Comparison of ENCODE assay signal across 8 cellular contexts in the genomic region with DNA sequence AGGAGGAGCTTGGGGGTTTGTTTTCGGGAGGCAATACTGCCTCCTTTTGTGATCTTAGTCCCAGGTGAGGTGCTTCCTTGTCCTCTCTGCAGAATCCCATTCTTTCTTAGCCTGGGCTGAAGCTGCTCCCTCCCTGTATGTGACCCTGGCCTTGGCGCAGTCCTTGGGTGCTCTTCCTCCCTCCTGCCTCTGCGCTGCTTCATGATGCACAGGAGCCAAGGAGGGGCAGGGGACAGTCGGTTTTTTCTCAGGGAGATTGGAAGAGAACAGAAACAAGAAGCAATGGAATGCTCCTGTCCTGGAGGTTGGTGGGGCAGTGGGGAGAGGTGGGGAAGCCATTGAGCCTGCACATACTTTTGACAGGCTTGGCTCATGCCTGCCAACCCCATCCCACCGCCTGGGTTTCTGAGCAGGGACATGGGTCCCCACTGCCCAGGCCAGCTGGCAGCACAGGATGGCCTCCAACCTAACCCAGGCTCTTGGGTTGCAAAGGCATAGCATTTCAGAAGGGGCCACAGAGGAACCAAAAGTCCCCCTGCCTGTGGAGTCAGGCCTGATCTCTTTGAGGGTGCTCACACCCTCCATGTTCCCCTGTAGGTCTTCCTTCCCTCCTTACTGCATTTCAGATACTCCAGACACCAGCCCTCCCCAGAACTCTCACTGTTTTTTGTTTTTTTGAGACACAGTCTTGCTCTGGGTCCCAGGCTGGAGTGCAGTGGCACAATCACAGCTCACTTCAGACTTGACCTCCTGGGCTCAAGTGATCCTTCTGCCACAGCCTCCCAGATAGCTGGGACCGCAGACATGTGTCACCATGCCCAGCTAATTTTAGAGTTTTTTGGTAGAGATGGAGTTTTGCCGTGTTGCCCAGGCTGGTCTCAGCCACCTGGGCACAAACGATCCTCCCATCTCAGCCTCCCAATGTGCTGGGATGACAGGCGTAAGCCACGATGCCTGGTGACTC. TPM values are rescaled to one million over a fixed set of nuclear protein-coding genes. Genes with fewer than 3 reads are reported as not detected.
A peak's percentile ranks its signal among the peaks of the same experiment; 100 is the strongest.
DNase-seq lines count a peak whose midpoint lies in the region; ATAC-seq and TF ChIP-seq lines count a peak whose summit lies in the region.
"Had no signal": no experiment of that assay in that cellular context is flagged by ENCODE, and none has a peak within 500 bp of the region (broad histone marks: within the 10 kb centered on the region; RNA-seq: fewer than 3 reads in every experiment).

No MANE protein-coding gene starts in this region.

- no peak overlapping the region for H2AFZ ChIP-seq in IMR-90 (replicated peaks; ENCODE audit: low read length, poor library complexity)
- H2AFZ ChIP-seq in OCI-LY7 (ENCODE audit: low read length) = no peak overlapping the region

- H3K4ac ChIP-seq in IMR-90 (ENCODE audit: low read depth, low read length) = peak overlapping the region; percentile 52

- no peak overlapping the region for H2BK5ac ChIP-seq in IMR-90 (ENCODE audit: low read depth, low read length, poor library complexity, severe bottlenecking)

- CTCF ChIA-PET in IMR-90 (lab: Yijun Ruan, JAX) = interaction anchor here (2.2 kb wide), 1 partner anchor 15 kb away, joined by 9 read pairs; no protein-coding TSS in a partner anchor
- CTCF ChIA-PET in OCI-LY7 (lab: Charles Lee; ENCODE audit: unreplicated experiment) = no interaction called here

- H3K4me1 ChIP-seq in IMR-90 (ENCODE audit: control insufficient read depth, insufficient read depth, low read length) (peaks cover 44% of the 10 kb centered on the region), right lobe of liver (peaks cover 0 to 84% (median 42%) of the 10 kb centered on the region in 4 donors), subcutaneous abdominal adipose tissue (ENCODE audit: control insufficient read depth in 5 of 5, insufficient read depth in 5 of 5, low read length in 5 of 5) (peaks cover 28 to 70% (median 59%) of the 10 kb centered on the region in 5 donors), OCI-LY7 (ENCODE audit: insufficient read depth, low read length, poor library complexity, severe bottlenecking) (peaks cover 2% of the 10 kb centered on the region)

- peaks cover 16% of the 10 kb centered on the region for H3K9me1 ChIP-seq in IMR-90 (ENCODE audit: insufficient read depth, low read length)

- peak overlapping the region; percentile 90 for H2AK5ac ChIP-seq in IMR-90 (ENCODE audit: low read depth, low read length)

- TF ChIP-seq CTCF in IMR-90 (conservative IDR thresholded peaks at IDR 0.05; ENCODE audit: low read depth, low read length) (no peak), right lobe of liver (IDR thresholded peaks at IDR 0.05) (no peak), OCI-LY7 (conservative IDR thresholded peaks at IDR 0.05; ENCODE audit: low read length) (no peak)

- H2BK15ac ChIP-seq in IMR-90 (ENCODE audit: low read depth, low read length) = peak overlapping the region; percentile 85; the same call in 1 of the 3 replicates

- peaks cover 2% of the 10 kb centered on the region for H3K36me3 Mint-ChIP-seq in activated naive CD8-positive, alpha-beta T cell treated with anti-CD3 and anti-CD28 coated beads for 36 hours
- H3K36me3 Mint-ChIP-seq: natural killer cell treated with Interleukin-12 subunit alpha and Interleukin-12 subunit beta and Interleukin-15 and Interleukin-18, amount 100 ng/mL, for 72 hours had no signal

- BruUV-seq in IMR-90 (replicated peaks; lab: Mats Ljungman, UMichigan) (no TSS peak), OCI-LY7 (replicated peaks; lab: Mats Ljungman, UMichigan) (no TSS peak)

- H3K27ac Mint-ChIP-seq in activated naive CD8-positive, alpha-beta T cell treated with anti-CD3 and anti-CD28 coated beads for 36 hours = peak overlapping the region; percentile 55
- H3K27ac Mint-ChIP-seq: natural killer cell treated with Interleukin-12 subunit alpha and Interleukin-12 subunit beta and Interleukin-15 and Interleukin-18, amount 100 ng/mL, for 72 hours had no signal

- TF ChIP-seq POLR2A in IMR-90 (IDR thresholded peaks at IDR 0.05; ENCODE audit: low read depth, low read length) = no peak
- TF ChIP-seq POLR2A in right lobe of liver (IDR thresholded peaks at IDR 0.05) = no peak

- dilution Hi-C loops in IMR-90 (cut with HindIII; ENCODE audit: low sequenced_read_pairs, unreplicated experiment) = no loop called here

- no peak overlapping the region; the same call in 1 of the 2 replicates for H3K9ac ChIP-seq in IMR-90 (ENCODE audit: low read depth, low read length)
- peak overlapping the region in 2 of 5 donors; percentile 11 to 42 for H3K9ac ChIP-seq in subcutaneous abdominal adipose tissue (ENCODE audit: low read length in 5 of 5)

- H2BK120ac ChIP-seq in IMR-90 (ENCODE audit: low read depth, low read length) = peak overlapping the region; percentile 73

- H3K4me3 ChIP-seq in IMR-90 (ENCODE audit: insufficient read depth, low read depth, low read length) (no peak overlapping the region), right lobe of liver (no peak overlapping the region), subcutaneous abdominal adipose tissue (ENCODE audit: low read depth in 1 of 5, low read length in 5 of 5) (no peak overlapping the region), OCI-LY7 (ENCODE audit: low read depth, low read length, poor library complexity, severe bottlenecking) (no peak overlapping the region)

- peaks cover 26% of the 10 kb centered on the region for H4K20me1 ChIP-seq in IMR-90 (ENCODE audit: insufficient read depth, low read length)
- no peaks in the 10 kb centered on the region for H4K20me1 ChIP-seq in OCI-LY7 (ENCODE audit: insufficient read depth, low read length)

- H3K18ac ChIP-seq in IMR-90 (ENCODE audit: low read depth, low read length) = peak overlapping the region; percentile 36

- ATAC-seq in IMR-90 (ENCODE audit: low read depth) (no peak), right lobe of liver (no peak)

- no peaks in the 10 kb centered on the region for H3K79me2 ChIP-seq in OCI-LY7 (ENCODE audit: insufficient read depth, low read depth, low read length)

- H3K27me3 Mint-ChIP-seq in activated naive CD8-positive, alpha-beta T cell treated with anti-CD3 and anti-CD28 coated beads for 36 hours = no peaks in the 10 kb centered on the region

- H3K9me2 ChIP-seq in OCI-LY7 (ENCODE audit: insufficient read depth, low read length) = no peaks in the 10 kb centered on the region

- peak overlapping the region; percentile 45 for H4K5ac ChIP-seq in IMR-90 (ENCODE audit: low read depth, low read length)

- DNase-seq in IMR-90 (no peak), right lobe of liver (peak in 2 of 3 donors; percentile 20 to 46), OCI-LY7 (ENCODE audit: low spot score) (no peak), nucleus accumbens (lab: John Stamatoyannopoulos, UW) (no peak), germinal center (ENCODE audit: low spot score) (no peak)
- DNase-seq in activated naive CD8-positive, alpha-beta T cell treated with anti-CD3 and anti-CD28 coated beads for 36 hours = no peak

- H3K27me3 ChIP-seq in IMR-90 (ENCODE audit: control insufficient read depth, insufficient read depth, low read length) = no peaks in the 10 kb centered on the region
- H3K27me3 ChIP-seq in right lobe of liver = no peaks in the 10 kb centered on the region
- no peaks in the 10 kb centered on the region for H3K27me3 ChIP-seq in subcutaneous abdominal adipose tissue (ENCODE audit: control insufficient read depth in 5 of 5, insufficient read depth in 4 of 5, low read length in 5 of 5)

- in situ Hi-C loops in IMR-90 (cut with MboI; ENCODE audit: low sequenced_read_pairs) = no loop called here

- no peaks in the 10 kb centered on the region for H3K9me3 Mint-ChIP-seq in activated naive CD8-positive, alpha-beta T cell treated with anti-CD3 and anti-CD28 coated beads for 36 hours
- H3K9me3 Mint-ChIP-seq: natural killer cell treated with Interleukin-12 subunit alpha and Interleukin-12 subunit beta and Interleukin-15 and Interleukin-18, amount 100 ng/mL, for 72 hours had no signal

- WGBS in IMR-90 (ENCODE audit: extremely low coverage in 2 of 2, insufficient read length in 1 of 2), 2 experiments = 83% methylated on average over 1 of the region's 10 CpGs; no CpG with 5 or more reads in 1 of the 2 experiments
- whole genome bisulfite sequencing in right lobe of liver (ENCODE audit: insufficient coverage, low coverage, low lambda C conversion rate, missing lambda C conversion rate) = 86% methylated on average over 4 of the region's 10 CpGs

- 0 out of 2 replicates have a peak overlapping the region, but pooled peaks have one; percentile 30 for H4K91ac ChIP-seq in IMR-90 (ENCODE audit: insufficient read depth, low read depth, low read length)

- H3K4me2 ChIP-seq in IMR-90 (ENCODE audit: low read depth, low read length) = no peak overlapping the region
- no peak overlapping the region for H3K4me2 ChIP-seq in OCI-LY7 (ENCODE audit: low read length)

- peak overlapping the region; percentile 53 for H2BK20ac ChIP-seq in IMR-90 (ENCODE audit: low read depth, low read length)

- peaks cover 0 to 21% of the 10 kb centered on the region in 2 experiments; a peak in 1 of 4 replicates for H3K79me1 ChIP-seq in IMR-90 (ENCODE audit: low read depth in 1 of 2, low read length in 2 of 2)

- H3K56ac ChIP-seq in IMR-90 (ENCODE audit: extremely low read depth, insufficient read depth, low read length) = 0 out of 2 replicates have a peak overlapping the region, but pooled peaks have one; percentile 39

- intact Hi-C loops in IMR-90 (cut with micrococcal nuclease) (no loop called here), right lobe of liver (cut with DNase I) (no loop called here), OCI-LY7 (cut with micrococcal nuclease; ENCODE audit: unreplicated experiment) (no loop called here)

- H2AK9ac ChIP-seq in IMR-90 (replicated peaks; ENCODE audit: low read depth, low read length, poor library complexity) = no peak overlapping the region

- no peak overlapping the region for H3K4me3 Mint-ChIP-seq in activated naive CD8-positive, alpha-beta T cell treated with anti-CD3 and anti-CD28 coated beads for 36 hours
- H3K4me3 Mint-ChIP-seq: natural killer cell treated with Interleukin-12 subunit alpha and Interleukin-12 subunit beta and Interleukin-15 and Interleukin-18, amount 100 ng/mL, for 72 hours had no signal

- peak overlapping the region; percentile 52; the same call in 1 of the 2 replicates for H3K27ac ChIP-seq in IMR-90 (ENCODE audit: insufficient read depth, low read length)
- peak overlapping the region; percentile 94 to 98 (median 94) for H3K27ac ChIP-seq in right lobe of liver
- H3K27ac ChIP-seq in subcutaneous abdominal adipose tissue (ENCODE audit: low read depth, low read length) = peak overlapping the region; percentile 67
- no peak overlapping the region for H3K27ac ChIP-seq in OCI-LY7 (ENCODE audit: low read depth, low read length, poor library complexity, severe bottlenecking)

- peak overlapping the region; percentile 66 for H3K14ac ChIP-seq in IMR-90 (replicated peaks; ENCODE audit: low read depth, low read length)

- H4K8ac ChIP-seq in IMR-90 (ENCODE audit: low read depth in 2 of 2, low read length in 2 of 2) = peak overlapping the region in 1 of 2 experiments; percentile 44; a peak in 1 of 4 replicates

- POLR2A ChIA-PET in IMR-90 (lab: Charles Lee; ENCODE audit: unreplicated experiment) (no interaction called here), OCI-LY7 (lab: Charles Lee) (interaction anchor here (0.6 kb wide), 1 partner anchor 719 kb away, joined by 3 read pairs; no protein-coding TSS in a partner anchor)

- H3K9me3 ChIP-seq in IMR-90 (ENCODE audit: control insufficient read depth, insufficient read depth, low read length) = no peaks in the 10 kb centered on the region
- H3K9me3 ChIP-seq in right lobe of liver = no peaks in the 10 kb centered on the region
- no peaks in the 10 kb centered on the region for H3K9me3 ChIP-seq in subcutaneous abdominal adipose tissue (ENCODE audit: control insufficient read depth in 5 of 5, low read length in 5 of 5)
- H3K9me3 ChIP-seq in OCI-LY7 (ENCODE audit: low read length) = no peaks in the 10 kb centered on the region

- no peak for TF ChIP-seq RAD21 in IMR-90 (IDR thresholded peaks at IDR 0.05; ENCODE audit: low read length)

- H3K4me1 Mint-ChIP-seq in activated naive CD8-positive, alpha-beta T cell treated with anti-CD3 and anti-CD28 coated beads for 36 hours = peaks cover 67% of the 10 kb centered on the region

- H3K36me3 ChIP-seq in IMR-90 (ENCODE audit: control insufficient read depth, insufficient read depth, low read length) (no peaks in the 10 kb centered on the region), right lobe of liver (peaks cover 0 to 11% (median 3%) of the 10 kb centered on the region in 4 donors), subcutaneous abdominal adipose tissue (ENCODE audit: control insufficient read depth in 5 of 5, insufficient read depth in 5 of 5, low read length in 5 of 5) (peaks cover 0 to 4% (median 0%) of the 10 kb centered on the region in 5 donors), OCI-LY7 (ENCODE audit: insufficient read depth, low read length) (no peaks in the 10 kb centered on the region)

- 0 out of 2 replicates have a peak overlapping the region, but pooled peaks have one; percentile 0 for H3K23ac ChIP-seq in IMR-90 (ENCODE audit: low read depth, low read length)

RNA-seq across cellular contexts. Expression of gene IL6R, which starts 16.1 kb away (rescaled TPM):
- total RNA-seq in IMR-90 (2012; rRNA removed) = 6.1 and 9.5 TPM in 2 replicates
- polyA plus RNA-seq in IMR-90 (2012; rRNA removed) = 4.7 and 5.3 TPM in 2 replicates
- polyA plus RNA-seq in IMR-90 (2012; cell fraction: cytosol; rRNA removed) = 5.7 and 6.2 TPM in 2 replicates
- 4.5 and 5.6 TPM in 2 replicates for polyA plus RNA-seq in IMR-90 (2012; cell fraction: nucleus; rRNA removed; ENCODE audit: low replicate concordance)
- total RNA-seq in activated naive CD8-positive, alpha-beta T cell treated with anti-CD3 and anti-CD28 coated beads for 36 hours = 1 to 10 TPM; 2.3 to 2.4 TPM
- 100 to 1,000 TPM in 2 of 6 experiments, 10 to 100 TPM in 4; 32.2 to 145 (median 68.2) TPM for total RNA-seq in right lobe of liver
- total RNA-seq in OCI-LY7 (2014; rRNA removed; shearing (Covaris generic)) = not detected in 2 replicates
- total RNA-seq in OCI-LY7 (2022) = not detected in 2 replicates

Comparison
In these comparisons a context has a peak if more than half of its experiments do, and no peak if none do; other contexts are left out.
1. DNase-seq: peak in right lobe of liver (2 of 3); none in IMR-90 (single experiment), activated naive CD8-positive, alpha-beta T cell treated with anti-CD3 and anti-CD28 coated beads for 36 hours (single experiment), OCI-LY7 (single experiment), nucleus accumbens (0 of 56) and germinal center (single experiment).